In genomic region chr12:55997535-55997859, GRCh38 we compare ENCODE assay signal across 8 cellular contexts. TPM values are rescaled to one million over a fixed set of nuclear protein-coding genes. Genes with fewer than 3 reads are reported as not detected.
A peak's percentile ranks its signal among the peaks of the same experiment; 100 is the strongest.
DNase-seq lines count a peak whose midpoint lies in the region; ATAC-seq and TF ChIP-seq lines count a peak whose summit lies in the region.

No MANE protein-coding gene starts in this region.

- H3K27me3 Mint-ChIP-seq in CD4-positive, CD25-positive, alpha-beta regulatory T cell, result no peaks in the 10 kb centered on the region
- H3K27me3 Mint-ChIP-seq in endodermal cell (ENCODE audit: insufficient read depth), result no peaks in the 10 kb centered on the region
- no peaks in the 10 kb centered on the region for H3K27me3 Mint-ChIP-seq in natural killer cell treated with Interleukin-12 subunit alpha and Interleukin-12 subunit beta and Interleukin-15 and Interleukin-18, amount 100 ng/mL, for 72 hours

- in situ Hi-C loops in GM13977 (cut with MboI; ENCODE audit: low pct_unique_long_range_greater_than_20kb, low sequenced_read_pairs, unreplicated experiment), result no loop called here

- peak in 1 of 2 donors; percentile 30 for ATAC-seq in CD4-positive, CD25-positive, alpha-beta regulatory T cell (ENCODE audit: low read depth in 2 of 2)
- peak in 1 of 2 donors; percentile 3 for ATAC-seq in natural killer cell treated with Interleukin-12 subunit alpha and Interleukin-12 subunit beta and Interleukin-15 and Interleukin-18, amount 100 ng/mL, for 72 hours

- H3K4me3 Mint-ChIP-seq in CD4-positive, CD25-positive, alpha-beta regulatory T cell, result peak overlapping the region; percentile 83 to 89 (median 88)
- H3K4me3 Mint-ChIP-seq in endodermal cell, result peak overlapping the region; percentile 95
- H3K4me3 Mint-ChIP-seq in natural killer cell treated with Interleukin-12 subunit alpha and Interleukin-12 subunit beta and Interleukin-15 and Interleukin-18, amount 100 ng/mL, for 72 hours, result peak overlapping the region; percentile 86

- H2AFZ ChIP-seq in KMS-11 (ENCODE audit: low read depth), result peak overlapping the region; percentile 65

- DNase-seq in CD4-positive, CD25-positive, alpha-beta regulatory T cell, result no peak
- DNase-seq in endodermal cell (no peak), HK-2 (ENCODE audit: unreplicated experiment) (no peak), NCI-H1092 treated with DMSO at 0.1 percent for 48 hours (lab: John Stamatoyannopoulos, UW) (no peak), HEK293T (ENCODE audit: extremely low spot score) (no peak), GM13977 (ENCODE audit: low spot score) (no peak)
- DNase-seq in natural killer cell treated with Interleukin-12 subunit alpha and Interleukin-12 subunit beta and Interleukin-15 and Interleukin-18, amount 100 ng/mL, for 72 hours (ENCODE audit: low spot score), result no peak

- no peaks in the 10 kb centered on the region for H3K79me2 ChIP-seq in KMS-11 (ENCODE audit: insufficient read depth, low read depth)

- peak overlapping the region in 2 of 3 donors; percentile 87 to 91 for H3K27ac Mint-ChIP-seq in CD4-positive, CD25-positive, alpha-beta regulatory T cell
- H3K27ac Mint-ChIP-seq in endodermal cell, result peak overlapping the region; percentile 96
- peak overlapping the region; percentile 32 to 85 for H3K27ac Mint-ChIP-seq in natural killer cell treated with Interleukin-12 subunit alpha and Interleukin-12 subunit beta and Interleukin-15 and Interleukin-18, amount 100 ng/mL, for 72 hours

- H3K36me3 Mint-ChIP-seq in CD4-positive, CD25-positive, alpha-beta regulatory T cell, result peaks cover 11% of the 10 kb centered on the region
- peaks cover 49% of the 10 kb centered on the region for H3K36me3 Mint-ChIP-seq in endodermal cell (ENCODE audit: low read depth)
- H3K36me3 Mint-ChIP-seq in natural killer cell treated with Interleukin-12 subunit alpha and Interleukin-12 subunit beta and Interleukin-15 and Interleukin-18, amount 100 ng/mL, for 72 hours, result peaks cover 2% of the 10 kb centered on the region

- POLR2A ChIA-PET in HEK293T (lab: Yijun Ruan, JAX), result interaction anchor here (0.8 to 3.1 kb wide), 13 partner anchors 9 to 192 kb away, joined by 3 to 27 read pairs (median 6); partner anchors contain the start of genes RAB5B and SMARCC2

- peaks cover 6 to 37% (median 26%) of the 10 kb centered on the region in 4 donors for H3K4me1 Mint-ChIP-seq in CD4-positive, CD25-positive, alpha-beta regulatory T cell
- H3K4me1 Mint-ChIP-seq in endodermal cell, result peaks cover 15% of the 10 kb centered on the region
- H3K4me1 Mint-ChIP-seq in natural killer cell treated with Interleukin-12 subunit alpha and Interleukin-12 subunit beta and Interleukin-15 and Interleukin-18, amount 100 ng/mL, for 72 hours (ENCODE audit: low read depth in 2 of 2), result peaks cover 17 to 18% of the 10 kb centered on the region in 2 donors

- CTCF ChIA-PET in HEK293T (lab: Yijun Ruan, JAX), result interaction anchor here (0.7 to 2.6 kb wide), 5 partner anchors 10 to 57 kb away, joined by 3 to 14 read pairs (median 4); no protein-coding TSS in a partner anchor

- 5 to 8% methylated on average over 4 to 5 of the region's 5 CpGs for WGBS in endodermal cell (ENCODE audit: insufficient coverage in 1 of 2, insufficient read length in 1 of 2), 2 experiments

- H3K27ac ChIP-seq in CD4-positive, CD25-positive, alpha-beta regulatory T cell (ENCODE audit: insufficient read depth, low read length, poor library complexity, severe bottlenecking), result peak overlapping the region; percentile 50
- H3K27ac ChIP-seq in KMS-11 (no peak overlapping the region), endodermal cell (ENCODE audit: low read depth, low read length) (no peak overlapping the region)

- H4K20me1 ChIP-seq in KMS-11 (ENCODE audit: insufficient read depth), result no peaks in the 10 kb centered on the region

- H3K27me3 ChIP-seq in CD4-positive, CD25-positive, alpha-beta regulatory T cell (ENCODE audit: control insufficient read depth, insufficient read depth, low read length), result no peaks in the 10 kb centered on the region
- H3K27me3 ChIP-seq in KMS-11 (ENCODE audit: insufficient read depth, low read depth) (no peaks in the 10 kb centered on the region), endodermal cell (ENCODE audit: control insufficient read depth, insufficient read depth, low read length, poor library complexity, severe bottlenecking) (no peaks in the 10 kb centered on the region)

- H3K9me3 ChIP-seq in CD4-positive, CD25-positive, alpha-beta regulatory T cell (ENCODE audit: control insufficient read depth in 2 of 2, low read length in 2 of 2), result no peaks in the 10 kb centered on the region
- H3K9me3 ChIP-seq in endodermal cell (ENCODE audit: control insufficient read depth, low read length), result peaks cover 36% of the 10 kb centered on the region

- peaks cover 22% of the 10 kb centered on the region for H3K36me3 ChIP-seq in CD4-positive, CD25-positive, alpha-beta regulatory T cell (ENCODE audit: control insufficient read depth, insufficient read depth, low read length)
- H3K36me3 ChIP-seq in KMS-11 (ENCODE audit: insufficient read depth), result no peaks in the 10 kb centered on the region
- H3K36me3 ChIP-seq in endodermal cell (ENCODE audit: control insufficient read depth, insufficient read depth, low read length), result peaks cover 45% of the 10 kb centered on the region

- no peaks in the 10 kb centered on the region for H3K9me3 Mint-ChIP-seq in CD4-positive, CD25-positive, alpha-beta regulatory T cell
- peaks cover 16% of the 10 kb centered on the region for H3K9me3 Mint-ChIP-seq in endodermal cell
- no peaks in the 10 kb centered on the region for H3K9me3 Mint-ChIP-seq in natural killer cell treated with Interleukin-12 subunit alpha and Interleukin-12 subunit beta and Interleukin-15 and Interleukin-18, amount 100 ng/mL, for 72 hours

- H3K4me2 ChIP-seq in KMS-11, result peak overlapping the region; percentile 77

- peak overlapping the region; percentile 81 for H3K4me3 ChIP-seq in CD4-positive, CD25-positive, alpha-beta regulatory T cell (ENCODE audit: low read depth, low read length)
- H3K4me3 ChIP-seq in KMS-11 (IDR thresholded peaks at IDR 0.05; ENCODE audit: insufficient read depth, low read depth, low read length) (peak overlapping the region; percentile 61), endodermal cell (ENCODE audit: low read length) (peak overlapping the region; percentile 99)

- TF ChIP-seq CTCF in KMS-11 (conservative IDR thresholded peaks at IDR 0.05; ENCODE audit: low read depth, low read length) (no peak), endodermal cell (conservative IDR thresholded peaks at IDR 0.05) (no peak), GM13977 (IDR thresholded peaks at IDR 0.05; ENCODE audit: extremely low read depth, insufficient read depth, missing control alignments) (no peak)

- peaks cover 18% of the 10 kb centered on the region for H3K4me1 ChIP-seq in CD4-positive, CD25-positive, alpha-beta regulatory T cell (ENCODE audit: control insufficient read depth, insufficient read depth, low read length, poor library complexity, severe bottlenecking)
- H3K4me1 ChIP-seq in KMS-11 (ENCODE audit: low read depth, poor library complexity, severe bottlenecking) (peaks cover 8% of the 10 kb centered on the region), endodermal cell (ENCODE audit: control insufficient read depth, insufficient read depth, low read length) (no peaks in the 10 kb centered on the region)

- H3K9ac ChIP-seq in KMS-11, result peak overlapping the region; percentile 8; the same call in 1 of the 2 replicates
- H3K9ac ChIP-seq in endodermal cell (ENCODE audit: extremely low read depth, low read length, poor library complexity, severe bottlenecking), result peak overlapping the region; percentile 88

TF ChIP-seq in HEK293T, 16 proteins besides CTCF, POLR2A, EP300 and RAD21 (continues in another document):
- TF ChIP-seq FOXA1 (IDR thresholded peaks at IDR 0.05) (no peak), L3MBTL2 (conservative IDR thresholded peaks at IDR 0.05) (no peak), LEF1 (IDR thresholded peaks at IDR 0.05; ENCODE audit: borderline replicate concordance) (no peak), FOXK2 (IDR thresholded peaks at IDR 0.05) (no peak), CTBP1 (IDR thresholded peaks at IDR 0.05; ENCODE audit: borderline replicate concordance) (no peak), ZNF384 (IDR thresholded peaks at IDR 0.05) (no peak)

RNA-seq across cellular contexts. Expression of gene SUOX, which starts 0.4 kb away (rescaled TPM):
- 6.9 TPM for total RNA-seq in CD4-positive, CD25-positive, alpha-beta regulatory T cell
- polyA plus RNA-seq in CD4-positive, CD25-positive, alpha-beta regulatory T cell, result 10 to 100 TPM in 1 of 4 donors, 1 to 10 TPM in 3; 2.2 to 10.3 (median 5.9) TPM
- 10 to 100 TPM; 23.2 to 27.5 TPM for total RNA-seq in endodermal cell
- 22.5 TPM for polyA plus RNA-seq in endodermal cell (2013, experiment 1 of 2)
- 20.3 TPM for polyA plus RNA-seq in endodermal cell (2013, experiment 2 of 2)
- 10 to 100 TPM; 12.2 to 17.6 TPM for total RNA-seq in natural killer cell treated with Interleukin-12 subunit alpha and Interleukin-12 subunit beta and Interleukin-15 and Interleukin-18, amount 100 ng/mL, for 72 hours

RNA-seq across cellular contexts. Expression of gene IKZF4, which starts 23.3 kb away (rescaled TPM):
- 22.3 TPM for total RNA-seq in CD4-positive, CD25-positive, alpha-beta regulatory T cell
- 1 to 10 TPM; 5.8 to 8.1 (median 6.4) TPM for polyA plus RNA-seq in CD4-positive, CD25-positive, alpha-beta regulatory T cell
- 10 to 100 TPM in 1 of 2 donors, 1 to 10 TPM in 1; 9.8 to 10.2 TPM for total RNA-seq in endodermal cell
- 21.4 TPM for polyA plus RNA-seq in endodermal cell (2013, experiment 1 of 2)
- polyA plus RNA-seq in endodermal cell (2013, experiment 2 of 2), result 17.5 TPM
- 10 to 100 TPM; 11.7 to 12.0 TPM for total RNA-seq in natural killer cell treated with Interleukin-12 subunit alpha and Interleukin-12 subunit beta and Interleukin-15 and Interleukin-18, amount 100 ng/mL, for 72 hours

RNA-seq across cellular contexts. Expression of gene RAB5B, which starts 23.6 kb away (rescaled TPM):
- total RNA-seq in CD4-positive, CD25-positive, alpha-beta regulatory T cell, result 60.8 TPM
- polyA plus RNA-seq in CD4-positive, CD25-positive, alpha-beta regulatory T cell, result 10 to 100 TPM; 66.8 to 73.4 (median 68.3) TPM
- 10 to 100 TPM; 91.3 to 95.5 TPM for total RNA-seq in endodermal cell
- polyA plus RNA-seq in endodermal cell (2013, experiment 1 of 2), result 90.8 TPM
- polyA plus RNA-seq in endodermal cell (2013, experiment 2 of 2), result 94.2 TPM
- 10 to 100 TPM; 39.2 to 68.1 TPM for total RNA-seq in natural killer cell treated with Interleukin-12 subunit alpha and Interleukin-12 subunit beta and Interleukin-15 and Interleukin-18, amount 100 ng/mL, for 72 hours

RNA-seq across cellular contexts. Expression of gene CDK2, which starts 30.9 kb away (rescaled TPM):
- total RNA-seq in CD4-positive, CD25-positive, alpha-beta regulatory T cell, result 28.0 TPM
- 10 to 100 TPM in 2 of 4 donors, 1 to 10 TPM in 2; 8.4 to 12.6 (median 10.0) TPM for polyA plus RNA-seq in CD4-positive, CD25-positive, alpha-beta regulatory T cell
- 10 to 100 TPM; 60.8 to 69.8 TPM for total RNA-seq in endodermal cell
- 98.5 TPM for polyA plus RNA-seq in endodermal cell (2013, experiment 1 of 2)
- 97.2 TPM for polyA plus RNA-seq in endodermal cell (2013, experiment 2 of 2)
- total RNA-seq in natural killer cell treated with Interleukin-12 subunit alpha and Interleukin-12 subunit beta and Interleukin-15 and Interleukin-18, amount 100 ng/mL, for 72 hours, result 100 to 1,000 TPM in 1 of 2 donors, 10 to 100 TPM in 1; 72.3 to 178 TPM

RNA-seq across cellular contexts. Expression of gene PMEL, which starts 31.7 kb away (rescaled TPM):
- total RNA-seq in CD4-positive, CD25-positive, alpha-beta regulatory T cell, result 0.69 TPM
- polyA plus RNA-seq in CD4-positive, CD25-positive, alpha-beta regulatory T cell, result under 1 TPM in 3 of 4 donors, not detected in 1; 0.52 to 0.86 (median 0.57) TPM
- 10 to 100 TPM; 17.2 to 20.8 TPM for total RNA-seq in endodermal cell
- polyA plus RNA-seq in endodermal cell (2013, experiment 1 of 2), result 116 TPM
- 78.8 TPM for polyA plus RNA-seq in endodermal cell (2013, experiment 2 of 2)
- total RNA-seq in natural killer cell treated with Interleukin-12 subunit alpha and Interleukin-12 subunit beta and Interleukin-15 and Interleukin-18, amount 100 ng/mL, for 72 hours, result under 1 TPM in 1 of 2 donors, not detected in 1; 0.40 TPM
